Comparison of ENCODE assay signal across 8 cellular contexts in the genomic region with DNA sequence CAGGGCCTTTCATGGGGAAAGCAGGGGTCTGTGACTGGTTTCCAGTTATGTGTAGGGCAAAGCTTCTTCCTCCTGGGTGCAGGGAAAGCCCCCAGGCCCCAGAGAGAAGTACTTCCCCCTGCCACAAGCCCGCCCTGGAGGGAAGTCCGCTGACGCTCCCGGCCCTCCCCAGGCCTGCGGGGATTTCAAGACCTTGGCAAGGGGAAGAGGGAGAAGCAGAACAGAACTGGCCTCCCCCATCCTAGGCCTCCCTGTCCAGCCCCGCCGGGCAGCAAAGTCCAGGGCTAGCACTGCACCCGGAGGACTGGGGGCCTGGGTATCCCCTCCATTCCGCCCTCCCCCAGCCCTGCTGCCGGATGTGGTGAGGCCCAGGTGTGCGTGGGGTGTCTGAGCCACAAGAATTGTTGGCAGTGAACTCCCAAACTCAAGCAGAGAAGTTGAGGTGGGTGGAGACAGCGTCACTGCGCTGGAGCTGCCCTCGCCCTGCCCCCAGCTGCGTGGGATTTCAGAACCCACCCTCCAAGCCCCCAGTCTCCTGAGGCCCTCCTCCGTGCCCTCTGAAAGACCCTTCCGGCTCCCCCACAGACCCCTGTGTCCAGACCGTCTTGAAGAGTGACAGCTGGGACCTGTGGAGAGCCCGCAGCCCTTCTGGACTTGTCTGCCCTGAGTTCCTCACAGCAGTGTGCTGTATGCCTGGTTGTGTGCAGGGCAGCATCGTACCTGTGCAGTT. TPM values are rescaled to one million over a fixed set of nuclear protein-coding genes. Genes with fewer than 3 reads are reported as not detected.
DNase-seq lines count a peak whose midpoint lies in the region; ATAC-seq and TF ChIP-seq lines count a peak whose summit lies in the region.

No MANE protein-coding gene starts in this region.

- no peaks in the 10 kb centered on the region for H3K27me3 Mint-ChIP-seq in activated CD4-positive, alpha-beta T cell treated with anti-CD3 and anti-CD28 coated beads, Interleukin-2, amount 10 ng/mL, durations not matched to agents 24 days and 14 days
- no peaks in the 10 kb centered on the region for H3K27me3 Mint-ChIP-seq in effector memory CD8-positive, alpha-beta T cell

- no peaks in the 10 kb centered on the region for H3K9me3 Mint-ChIP-seq in activated CD4-positive, alpha-beta T cell treated with anti-CD3 and anti-CD28 coated beads, Interleukin-2, amount 10 ng/mL, durations not matched to agents 24 days and 14 days
- H3K9me3 Mint-ChIP-seq in effector memory CD8-positive, alpha-beta T cell, result no peaks in the 10 kb centered on the region

- DNase-seq in activated CD4-positive, alpha-beta T cell treated with anti-CD3 and anti-CD28 coated beads, Interleukin-2, amount 10 ng/mL, durations not matched to agents 24 days and 14 days, result peak; percentile 96
- peak; percentile 82 to 88 (median 83) for DNase-seq in effector memory CD8-positive, alpha-beta T cell
- DNase-seq in posterior cingulate gyrus (peak in 7 of 10 donors; percentile 17 to 85 (median 35)), COLO668 (lab: John Stamatoyannopoulos, UW; ENCODE audit: unreplicated experiment) (no peak), HuH-7 (ENCODE audit: low spot score) (no peak)

- intact Hi-C loops in activated CD4-positive, alpha-beta T cell treated with anti-CD3 and anti-CD28 coated beads, Interleukin-2, amount 10 ng/mL, durations not matched to agents 24 days and 14 days (cut with micrococcal nuclease), result loop anchor here (1.0 to 5.0 kb wide), 4 partner anchors 11 to 381 kb away; no protein-coding TSS in a partner anchor
- intact Hi-C loops in posterior cingulate gyrus (cut with DNase I), result loop anchor here (5.0 kb wide), 1 partner anchor 61 kb away; the partner anchor contains the start of gene STARD7

- peak overlapping the region; percentile 83 for H3K27ac ChIP-seq in 22Rv1

- ATAC-seq in GM19351 (IDR thresholded peaks at IDR 0.05; ENCODE audit: unreplicated experiment) (peak; percentile 35), HG03520 (IDR thresholded peaks at IDR 0.05; ENCODE audit: unreplicated experiment) (peak; percentile 17)
- peak; percentile 40 for ATAC-seq in effector memory CD8-positive, alpha-beta T cell (replicated peaks)

- TF ChIP-seq CTCF in 22Rv1 (IDR thresholded peaks at IDR 0.05), result no peak

- H3K27ac Mint-ChIP-seq in activated CD4-positive, alpha-beta T cell treated with anti-CD3 and anti-CD28 coated beads, Interleukin-2, amount 10 ng/mL, durations not matched to agents 24 days and 14 days, result peak overlapping the region; percentile 95
- peak overlapping the region; percentile 94 to 97 for H3K27ac Mint-ChIP-seq in effector memory CD8-positive, alpha-beta T cell

- H3K36me3 Mint-ChIP-seq in activated CD4-positive, alpha-beta T cell treated with anti-CD3 and anti-CD28 coated beads, Interleukin-2, amount 10 ng/mL, durations not matched to agents 24 days and 14 days (ENCODE audit: low read depth), result peaks cover 32% of the 10 kb centered on the region
- peaks cover 74% of the 10 kb centered on the region for H3K36me3 Mint-ChIP-seq in effector memory CD8-positive, alpha-beta T cell (ENCODE audit: insufficient read depth)

- H3K4me3 Mint-ChIP-seq in activated CD4-positive, alpha-beta T cell treated with anti-CD3 and anti-CD28 coated beads, Interleukin-2, amount 10 ng/mL, durations not matched to agents 24 days and 14 days, result peak overlapping the region; percentile 98
- H3K4me3 Mint-ChIP-seq in effector memory CD8-positive, alpha-beta T cell, result peak overlapping the region; percentile 93 to 95

- peaks cover 53% of the 10 kb centered on the region for H3K4me1 Mint-ChIP-seq in activated CD4-positive, alpha-beta T cell treated with anti-CD3 and anti-CD28 coated beads, Interleukin-2, amount 10 ng/mL, durations not matched to agents 24 days and 14 days
- peaks cover 54 to 60% of the 10 kb centered on the region in 2 donors for H3K4me1 Mint-ChIP-seq in effector memory CD8-positive, alpha-beta T cell (ENCODE audit: low read depth in 2 of 2)

RNA-seq across cellular contexts. Expression of gene DUSP2, which starts 1.1 kb away (rescaled TPM):
- total RNA-seq in activated CD4-positive, alpha-beta T cell treated with anti-CD3 and anti-CD28 coated beads, Interleukin-2, amount 10 ng/mL, durations not matched to agents 24 days and 14 days, result 436 and 445 TPM in 2 replicates

RNA-seq across cellular contexts. Expression of gene ASTL, which starts 8.0 kb away (rescaled TPM):
- total RNA-seq in activated CD4-positive, alpha-beta T cell treated with anti-CD3 and anti-CD28 coated beads, Interleukin-2, amount 10 ng/mL, durations not matched to agents 24 days and 14 days, result 2.4 and 3.4 TPM in 2 replicates

RNA-seq across cellular contexts. Expression of gene ADRA2B, which starts 29.9 kb away (rescaled TPM):
- 0.21 TPM in 2 replicates for total RNA-seq in activated CD4-positive, alpha-beta T cell treated with anti-CD3 and anti-CD28 coated beads, Interleukin-2, amount 10 ng/mL, durations not matched to agents 24 days and 14 days

Comparison
In these comparisons a context has a peak if more than half of its experiments do, and no peak if none do; other contexts are left out.
1. DNase-seq: peak in activated CD4-positive, alpha-beta T cell treated with anti-CD3 and anti-CD28 coated beads, Interleukin-2, amount 10 ng/mL, durations not matched to agents 24 days and 14 days (single experiment), effector memory CD8-positive, alpha-beta T cell (3 of 3) and posterior cingulate gyrus (7 of 10); none in COLO668 (single experiment) and HuH-7 (single experiment).
2. Peak in every context shown above with its lines, with median percentiles within 50 percentile points of each other: ATAC-seq.